In genomic region chr7:23184709-23185354, GRCh38 we compare ENCODE assay signal across 8 cellular contexts. TPM values are rescaled to one million over a fixed set of nuclear protein-coding genes. Genes with fewer than 3 reads are reported as not detected.
A peak's percentile ranks its signal among the peaks of the same experiment; 100 is the strongest.
DNase-seq lines count a peak whose midpoint lies in the region; ATAC-seq and TF ChIP-seq lines count a peak whose summit lies in the region.

No MANE protein-coding gene starts in this region.

- H2BK120ac ChIP-seq in IMR-90 (ENCODE audit: low read depth, low read length), result no peak overlapping the region

- H3K27ac ChIP-seq in IMR-90 (ENCODE audit: insufficient read depth, low read length) (no peak overlapping the region), testis (no peak overlapping the region)

- no peaks in the 10 kb centered on the region for H4K20me1 ChIP-seq in IMR-90 (ENCODE audit: insufficient read depth, low read length)

- H4K91ac ChIP-seq in IMR-90 (ENCODE audit: insufficient read depth, low read depth, low read length), result no peak overlapping the region

- in situ Hi-C loops in IMR-90 (cut with MboI; ENCODE audit: low sequenced_read_pairs), result no loop called here

- dilution Hi-C loops in IMR-90 (cut with HindIII; ENCODE audit: low sequenced_read_pairs, unreplicated experiment), result no loop called here

- no peak overlapping the region for H4K8ac ChIP-seq in IMR-90 (ENCODE audit: low read depth in 2 of 2, low read length in 2 of 2)

- no peak overlapping the region for H2AK9ac ChIP-seq in IMR-90 (replicated peaks; ENCODE audit: low read depth, low read length, poor library complexity)

- no peak overlapping the region for H2AK5ac ChIP-seq in IMR-90 (ENCODE audit: low read depth, low read length)

- no peak overlapping the region for H3K4ac ChIP-seq in IMR-90 (ENCODE audit: low read depth, low read length)

- no peak overlapping the region for H3K56ac ChIP-seq in IMR-90 (ENCODE audit: extremely low read depth, insufficient read depth, low read length)

- H3K9me1 ChIP-seq in IMR-90 (ENCODE audit: insufficient read depth, low read length), result no peaks in the 10 kb centered on the region

- BruUV-seq in IMR-90 (replicated peaks; lab: Mats Ljungman, UMichigan), result no TSS peak

- no peaks in the 10 kb centered on the region for H3K9me3 ChIP-seq in IMR-90 (ENCODE audit: control insufficient read depth, insufficient read depth, low read length)
- no peaks in the 10 kb centered on the region for H3K9me3 ChIP-seq in testis

- no peaks in the 10 kb centered on the region for H3K27me3 ChIP-seq in IMR-90 (ENCODE audit: control insufficient read depth, insufficient read depth, low read length)
- H3K27me3 ChIP-seq in testis, result no peaks in the 10 kb centered on the region

- intact Hi-C loops in IMR-90 (cut with micrococcal nuclease) (loop anchor here (1.0 to 10.0 kb wide), 2 partner anchors 88 to 290 kb away; partner anchors contain the start of gene IGF2BP3), testis (cut with DNase I; ENCODE audit: low total_unique reads) (loop anchor here (10.0 kb wide), 1 partner anchor 80 kb away; the partner anchor contains the start of gene KLHL7)

- CTCF ChIA-PET in IMR-90 (lab: Yijun Ruan, JAX), result interaction anchor here (0.6 to 1.5 kb wide), 8 partner anchors 11 to 624 kb away, joined by 3 to 5 read pairs (median 4); no protein-coding TSS in a partner anchor

- H3K4me2 ChIP-seq in IMR-90 (ENCODE audit: low read depth, low read length), result no peak overlapping the region

- TF ChIP-seq CTCF in IMR-90 (conservative IDR thresholded peaks at IDR 0.05; ENCODE audit: low read depth, low read length) (peak; percentile 54), foreskin fibroblast (IDR thresholded peaks at IDR 0.05; ENCODE audit: low read depth, low read length) (peak; percentile 55), testis (IDR thresholded peaks at IDR 0.05) (peak in 2 of 3 experiments; percentile 25 to 46)

- WGBS in IMR-90 (ENCODE audit: extremely low coverage in 2 of 2, insufficient read length in 1 of 2), 2 experiments, result 100% methylated on average over 1 of the region's 4 CpGs; no CpG with 5 or more reads in 1 of the 2 experiments
- WGBS in testis, 2 donors, result 78% methylated on average over 4 of the region's 4 CpGs

- peak; percentile 59 for TF ChIP-seq RAD21 in IMR-90 (IDR thresholded peaks at IDR 0.05; ENCODE audit: low read length)

- H3K4me1 ChIP-seq in IMR-90 (ENCODE audit: control insufficient read depth, insufficient read depth, low read length) (no peaks in the 10 kb centered on the region), testis (peaks cover 8% of the 10 kb centered on the region)

- H3K79me1 ChIP-seq in IMR-90 (ENCODE audit: low read depth in 1 of 2, low read length in 2 of 2), result peaks cover 10 to 32% of the 10 kb centered on the region in 2 experiments

- H3K14ac ChIP-seq in IMR-90 (replicated peaks; ENCODE audit: low read depth, low read length), result no peak overlapping the region

- H4K5ac ChIP-seq in IMR-90 (ENCODE audit: low read depth, low read length), result no peak overlapping the region

- H3K4me3 ChIP-seq in IMR-90 (ENCODE audit: insufficient read depth, low read depth, low read length) (no peak overlapping the region), foreskin fibroblast (ENCODE audit: low read depth in 1 of 2, low read length in 2 of 2) (no peak overlapping the region), testis (no peak overlapping the region)

- H3K18ac ChIP-seq in IMR-90 (ENCODE audit: low read depth, low read length), result no peak overlapping the region

- peaks cover 13% of the 10 kb centered on the region for H3K36me3 ChIP-seq in IMR-90 (ENCODE audit: control insufficient read depth, insufficient read depth, low read length)
- no peaks in the 10 kb centered on the region for H3K36me3 ChIP-seq in testis (ENCODE audit: low read depth, missing control alignments)

- ATAC-seq in IMR-90 (ENCODE audit: low read depth) (no peak; the same call in 1 of the 2 replicates), GM21786 (IDR thresholded peaks at IDR 0.05; ENCODE audit: unreplicated experiment) (no peak), GM21360 (IDR thresholded peaks at IDR 0.05; ENCODE audit: unreplicated experiment) (no peak)

- POLR2A ChIA-PET in IMR-90 (lab: Charles Lee; ENCODE audit: unreplicated experiment), result no interaction called here

- H2AFZ ChIP-seq in IMR-90 (replicated peaks; ENCODE audit: low read length, poor library complexity), result no peak overlapping the region

- no peak overlapping the region for H3K9ac ChIP-seq in IMR-90 (ENCODE audit: low read depth, low read length)

- no peak overlapping the region for H2BK5ac ChIP-seq in IMR-90 (ENCODE audit: low read depth, low read length, poor library complexity, severe bottlenecking)

- DNase-seq in DMS153 treated with DMSO at 0.1 percent for 48 hours (lab: John Stamatoyannopoulos, UW; ENCODE audit: unreplicated experiment) (peak; percentile 22), DMS153 (lab: John Stamatoyannopoulos, UW) (no peak), IMR-90 (peak; percentile 51), SKM-1 (lab: John Stamatoyannopoulos, UW; ENCODE audit: unreplicated experiment) (peak; percentile 27), foreskin fibroblast (peak; percentile 43 to 81), testis (peak; percentile 62)

- no peak for TF ChIP-seq POLR2A in IMR-90 (IDR thresholded peaks at IDR 0.05; ENCODE audit: low read depth, low read length)
- no peak for TF ChIP-seq POLR2A in testis (IDR thresholded peaks at IDR 0.05)

- H2BK20ac ChIP-seq in IMR-90 (ENCODE audit: low read depth, low read length), result no peak overlapping the region

- no peak overlapping the region for H2BK15ac ChIP-seq in IMR-90 (ENCODE audit: low read depth, low read length)

- no peak overlapping the region for H3K23ac ChIP-seq in IMR-90 (ENCODE audit: low read depth, low read length)

TF ChIP-seq in IMR-90, 13 proteins besides CTCF, POLR2A, EP300 and RAD21:
- TF ChIP-seq SMC3 (IDR thresholded peaks at IDR 0.05; ENCODE audit: low read depth, low read length) (peak; percentile 44), MAFK (IDR thresholded peaks at IDR 0.05; ENCODE audit: low read depth, low read length) (no peak)
TF ChIP-seq in IMR-90: peak in this region for 1.

RNA-seq across cellular contexts. Expression of gene NUP42, which starts 3.0 kb away (rescaled TPM):
- total RNA-seq in IMR-90 (2012; rRNA removed) (17.2 and 22.6 TPM in 2 replicates), testis (10 to 100 TPM; 63.3 to 70.4 TPM)
- polyA plus RNA-seq in IMR-90 (2012; rRNA removed) (15.9 and 17.3 TPM in 2 replicates), testis (ENCODE audit: insufficient read depth, low read depth, low replicate concordance) (66.1 TPM)
- 5.7 and 7.3 TPM in 2 replicates for polyA plus RNA-seq in IMR-90 (2012; cell fraction: cytosol; rRNA removed)
- polyA plus RNA-seq in IMR-90 (2012; cell fraction: nucleus; rRNA removed; ENCODE audit: low replicate concordance), result 11.5 and 36.6 TPM in 2 replicates
